Comparison of ENCODE assay signal across 13 cellular contexts in the genomic region with DNA sequence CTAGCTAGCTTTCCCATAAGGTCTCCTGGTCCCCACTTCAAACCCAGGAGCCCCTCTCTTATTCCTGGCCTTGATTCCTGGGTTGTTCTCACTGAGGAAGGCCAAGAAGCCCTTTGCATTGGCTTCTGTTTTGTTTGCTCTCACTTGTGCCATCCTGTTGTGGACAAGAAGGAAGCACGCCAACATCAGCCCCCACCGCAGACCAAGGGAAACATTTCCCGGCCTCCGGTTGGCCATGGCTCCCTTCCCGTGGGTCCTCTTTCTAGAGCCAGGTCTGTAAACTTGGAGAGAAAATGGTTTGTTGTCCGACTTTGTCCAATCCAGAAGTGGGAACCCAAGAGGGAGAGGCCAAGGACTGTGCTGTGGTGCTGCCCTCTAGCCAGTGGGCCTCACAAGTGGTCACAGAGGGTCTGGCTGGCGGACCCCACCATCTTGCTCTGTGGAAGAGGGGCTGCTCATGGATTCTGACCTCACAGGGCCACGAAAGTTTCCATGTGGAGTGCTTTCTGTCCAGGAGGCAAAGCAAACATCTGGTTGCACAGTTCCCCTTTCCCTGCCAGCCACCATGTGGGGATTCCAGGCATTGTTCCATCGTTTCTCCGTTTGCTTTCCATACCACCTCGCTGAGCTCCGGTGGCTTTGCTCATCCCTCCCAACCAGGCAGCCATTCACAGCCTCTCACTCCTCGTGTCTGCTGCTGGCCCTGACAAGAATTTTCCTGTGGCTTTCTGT.
"Had no signal": no experiment of that assay in that cellular context is flagged by ENCODE, and none has a peak within 500 bp of the region (broad histone marks: within the 10 kb centered on the region; RNA-seq: fewer than 3 reads in every experiment).

No MANE protein-coding gene starts in this region.

- H3K27me3 Mint-ChIP-seq: activated CD4-positive, alpha-beta memory T cell treated with anti-CD3 and anti-CD28 coated beads, Interleukin-2, amount 10 ng/mL, durations not matched to agents 7 days and 5 days; activated naive CD8-positive, alpha-beta T cell; dendritic cell treated with granulocyte-macrophage colony-stimulating factor and Interleukin-4, amounts not matched to agents 40 ng/mL and 50 ng/mL, for 4 days had no signal

- H3K4me3 ChIP-seq: mucosa of descending colon, thyroid gland, uterus had no signal

- H3K4me1 Mint-ChIP-seq: activated CD4-positive, alpha-beta memory T cell treated with anti-CD3 and anti-CD28 coated beads, Interleukin-2, amount 10 ng/mL, durations not matched to agents 7 days and 5 days; activated CD4-positive, alpha-beta T cell treated with anti-CD3 and anti-CD28 coated beads for 36 hours; nephron had no signal

- H3K36me3 ChIP-seq: brain microvascular endothelial cell, thyroid gland, uterus had no signal

- H3K27me3 ChIP-seq: brain microvascular endothelial cell, thyroid gland, uterus had no signal

- H3K4me1 ChIP-seq: uterus had no signal

- DNase-seq: activated CD4-positive, alpha-beta memory T cell treated with anti-CD3 and anti-CD28 coated beads, Interleukin-2, amount 10 ng/mL, durations not matched to agents 7 days and 5 days; activated CD4-positive, alpha-beta T cell treated with anti-CD3 and anti-CD28 coated beads for 36 hours; brain microvascular endothelial cell; cerebellar nuclear complex; foreskin melanocyte; mammary epithelial cell; mucosa of descending colon; thyroid gland; uterus had no signal

- FAIRE-seq: islet of Langerhans had no signal

- H3K9me3 ChIP-seq: mucosa of descending colon, thyroid gland, uterus had no signal

- H3K36me3 Mint-ChIP-seq: activated naive CD8-positive, alpha-beta T cell had no signal

- H3K9me3 Mint-ChIP-seq: activated CD4-positive, alpha-beta memory T cell treated with anti-CD3 and anti-CD28 coated beads, Interleukin-2, amount 10 ng/mL, durations not matched to agents 7 days and 5 days; dendritic cell treated with granulocyte-macrophage colony-stimulating factor and Interleukin-4, amounts not matched to agents 40 ng/mL and 50 ng/mL, for 4 days; nephron had no signal

- H3K4me3 Mint-ChIP-seq: activated CD4-positive, alpha-beta memory T cell treated with anti-CD3 and anti-CD28 coated beads, Interleukin-2, amount 10 ng/mL, durations not matched to agents 7 days and 5 days; activated CD4-positive, alpha-beta T cell treated with anti-CD3 and anti-CD28 coated beads for 36 hours; activated naive CD8-positive, alpha-beta T cell; dendritic cell treated with granulocyte-macrophage colony-stimulating factor and Interleukin-4, amounts not matched to agents 40 ng/mL and 50 ng/mL, for 4 days; nephron had no signal

- ATAC-seq: activated CD4-positive, alpha-beta T cell treated with anti-CD3 and anti-CD28 coated beads for 36 hours; mucosa of descending colon had no signal

- H3K27ac ChIP-seq: brain microvascular endothelial cell, thyroid gland, uterus had no signal

- H3K27ac Mint-ChIP-seq: activated CD4-positive, alpha-beta memory T cell treated with anti-CD3 and anti-CD28 coated beads, Interleukin-2, amount 10 ng/mL, durations not matched to agents 7 days and 5 days; activated CD4-positive, alpha-beta T cell treated with anti-CD3 and anti-CD28 coated beads for 36 hours; activated naive CD8-positive, alpha-beta T cell; dendritic cell treated with granulocyte-macrophage colony-stimulating factor and Interleukin-4, amounts not matched to agents 40 ng/mL and 50 ng/mL, for 4 days; nephron had no signal
